11 cellular contexts compared by ENCODE assay signal in genomic region chr2:215149894-215150293, GRCh38. TPM values are rescaled to one million over a fixed set of nuclear protein-coding genes. Genes with fewer than 3 reads are reported as not detected.
"Had no signal": no experiment of that assay in that cellular context is flagged by ENCODE, and none has a peak within 500 bp of the region (broad histone marks: within the 10 kb centered on the region; RNA-seq: fewer than 3 reads in every experiment).

No MANE protein-coding gene starts in this region.

- H3K9me3 Mint-ChIP-seq: HFFc6 had no signal

- H2AFZ ChIP-seq: GM23248 had no signal

- ATAC-seq: HCT116, HepG2 had no signal

- H3K27ac Mint-ChIP-seq: HFFc6, IgD-negative memory B cell had no signal

- H3K36me3 ChIP-seq: HAP-1 had no signal

- H3K4me2 ChIP-seq: KMS-11 had no signal

- H3K9me3 ChIP-seq: HAP-1 had no signal

- H3K4me3 Mint-ChIP-seq: HFFc6 had no signal

- H3K27ac ChIP-seq: GM23248, HL-60, KMS-11 had no signal

- FAIRE-seq: HepG2 had no signal

- H3K4me3 ChIP-seq: GM23248, HAP-1 had no signal

- H3K36me3 Mint-ChIP-seq: IgD-negative memory B cell had no signal

- DNase-seq: GM23248, GOT3, H7, HFFc6, KBM-7 had no signal

- H3K27me3 Mint-ChIP-seq: IgD-negative memory B cell had no signal

- H3K4me1 ChIP-seq: HAP-1 had no signal

- H3K9ac ChIP-seq: GM23248, KMS-11 had no signal

RNA-seq across cellular contexts. Expression of gene ABCA12, which starts 11.5 kb away (rescaled TPM):
- total RNA-seq: GM23248, H7 had no signal
- polyA plus RNA-seq: GM23248, IgD-negative memory B cell had no signal
